In genomic region chr5:128350705-128351104, GRCh38 we compare ENCODE assay signal across 25 cellular contexts.
"Had no signal": no experiment of that assay in that cellular context is flagged by ENCODE, and none has a peak within 500 bp of the region (broad histone marks: within the 10 kb centered on the region; RNA-seq: fewer than 3 reads in every experiment).

No MANE protein-coding gene starts in this region.

- ATAC-seq: activated CD4-positive, CD25-positive, alpha-beta regulatory T cell treated with anti-CD3 and anti-CD28 coated beads, Interleukin-2, amount 50 U/mL, for 24 hours; activated naive CD8-positive, alpha-beta T cell treated with anti-CD3 and anti-CD28 coated beads, Interleukin-2, amount 50 U/mL, for 24 hours; activated T-cell treated with anti-CD3 and anti-CD28 coated beads, Interleukin-2, amount 50 U/mL, for 72 hours; body of pancreas; heart right ventricle; left cardiac atrium; natural killer cell; right cardiac atrium had no signal

- H3K4me3 ChIP-seq: body of pancreas, heart right ventricle, ovary, thyroid gland had no signal

- H3K27ac Mint-ChIP-seq: activated CD4-positive, alpha-beta memory T cell treated with anti-CD3 and anti-CD28 coated beads, Interleukin-2, amount 10 ng/mL, durations not matched to agents 7 days and 5 days; activated CD4-positive, alpha-beta T cell treated with anti-CD3 and anti-CD28 coated beads, Interleukin-2, amount 10 ng/mL, durations not matched to agents 24 days and 14 days; activated naive CD4-positive, alpha-beta T cell treated with anti-CD3 and anti-CD28 coated beads, Interleukin-2, amount 10 ng/mL, durations not matched to agents 7 days and 5 days; activated naive CD8-positive, alpha-beta T cell treated with anti-CD3 and anti-CD28 coated beads, Interleukin-2, amount 50 U/mL, for 24 hours; activated T-cell treated with anti-CD3 and anti-CD28 coated beads, Interleukin-2, amount 50 U/mL, for 72 hours; dendritic cell treated with granulocyte-macrophage colony-stimulating factor and Interleukin-4, amounts not matched to agents 40 ng/mL and 50 ng/mL, for 4 days; natural killer cell; stimulated activated naive CD8-positive, alpha-beta T cell treated with anti-CD3 and anti-CD28 coated beads, Interleukin-15, Interleukin-2, amounts not matched to agents 100 ng/mL and 50 ng/mL, for 24 hours had no signal

- H3K27me3 Mint-ChIP-seq: activated CD4-positive, alpha-beta memory T cell treated with anti-CD3 and anti-CD28 coated beads, Interleukin-2, amount 10 ng/mL, durations not matched to agents 7 days and 5 days; activated CD4-positive, alpha-beta T cell treated with anti-CD3 and anti-CD28 coated beads, Interleukin-2, amount 10 ng/mL, durations not matched to agents 24 days and 14 days; activated naive CD4-positive, alpha-beta T cell treated with anti-CD3 and anti-CD28 coated beads, Interleukin-2, amount 10 ng/mL, durations not matched to agents 7 days and 5 days; activated naive CD8-positive, alpha-beta T cell treated with anti-CD3 and anti-CD28 coated beads, Interleukin-2, amount 50 U/mL, for 24 hours; dendritic cell treated with granulocyte-macrophage colony-stimulating factor and Interleukin-4, amounts not matched to agents 40 ng/mL and 50 ng/mL, for 4 days; stimulated activated naive CD8-positive, alpha-beta T cell treated with anti-CD3 and anti-CD28 coated beads, Interleukin-15, Interleukin-2, amounts not matched to agents 100 ng/mL and 50 ng/mL, for 24 hours had no signal

- DNase-seq: activated CD4-positive, alpha-beta memory T cell treated with anti-CD3 and anti-CD28 coated beads, Interleukin-2, amount 10 ng/mL, durations not matched to agents 7 days and 5 days; activated CD4-positive, alpha-beta T cell treated with anti-CD3 and anti-CD28 coated beads, Interleukin-2, amount 10 ng/mL, durations not matched to agents 24 days and 14 days; activated effector memory CD4-positive, alpha-beta T cell treated with Interleukin-2 at 50 U/mL for 16 hours; activated naive CD4-positive, alpha-beta T cell treated with anti-CD3 and anti-CD28 coated beads, Interleukin-2, amount 10 ng/mL, durations not matched to agents 7 days and 5 days; activated naive CD8-positive, alpha-beta T cell treated with anti-CD3 and anti-CD28 coated beads, Interleukin-2, amount 50 U/mL, for 24 hours; activated T-cell treated with anti-CD3 and anti-CD28 coated beads, Interleukin-2, amount 50 U/mL, for 72 hours; body of pancreas; caudate nucleus; effector CD4-positive, alpha-beta T cell; erythroblast; foreskin fibroblast; heart right ventricle; islet precursor cell; left cardiac atrium; midbrain; natural killer cell; ovary; right cardiac atrium; stimulated activated CD4-positive, alpha-beta T cell treated with anti-CD3 and anti-CD28 coated beads, Interleukin-12 subunit alpha, Interleukin-12 subunit beta, amount 100 ng/mL, for 4 hours; stimulated activated CD4-positive, alpha-beta T cell treated with anti-CD3 and anti-CD28 coated beads, Interleukin-1b, Interleukin-23, amount 100 ng/mL, for 48 hours; substantia nigra; thyroid gland had no signal

- H3K36me3 Mint-ChIP-seq: activated naive CD4-positive, alpha-beta T cell treated with anti-CD3 and anti-CD28 coated beads, Interleukin-2, amount 10 ng/mL, durations not matched to agents 7 days and 5 days; natural killer cell had no signal

- H3K9me3 Mint-ChIP-seq: activated CD4-positive, alpha-beta memory T cell treated with anti-CD3 and anti-CD28 coated beads, Interleukin-2, amount 10 ng/mL, durations not matched to agents 7 days and 5 days; activated CD4-positive, alpha-beta T cell treated with anti-CD3 and anti-CD28 coated beads, Interleukin-2, amount 10 ng/mL, durations not matched to agents 24 days and 14 days; activated naive CD4-positive, alpha-beta T cell treated with anti-CD3 and anti-CD28 coated beads, Interleukin-2, amount 10 ng/mL, durations not matched to agents 7 days and 5 days; activated naive CD8-positive, alpha-beta T cell treated with anti-CD3 and anti-CD28 coated beads, Interleukin-2, amount 50 U/mL, for 24 hours; activated T-cell treated with anti-CD3 and anti-CD28 coated beads, Interleukin-2, amount 50 U/mL, for 72 hours; dendritic cell treated with granulocyte-macrophage colony-stimulating factor and Interleukin-4, amounts not matched to agents 40 ng/mL and 50 ng/mL, for 4 days; stimulated activated naive CD8-positive, alpha-beta T cell treated with anti-CD3 and anti-CD28 coated beads, Interleukin-15, Interleukin-2, amounts not matched to agents 100 ng/mL and 50 ng/mL, for 24 hours had no signal

- H3K4me3 Mint-ChIP-seq: activated CD4-positive, alpha-beta memory T cell treated with anti-CD3 and anti-CD28 coated beads, Interleukin-2, amount 10 ng/mL, durations not matched to agents 7 days and 5 days; activated CD4-positive, alpha-beta T cell treated with anti-CD3 and anti-CD28 coated beads, Interleukin-2, amount 10 ng/mL, durations not matched to agents 24 days and 14 days; activated naive CD4-positive, alpha-beta T cell treated with anti-CD3 and anti-CD28 coated beads, Interleukin-2, amount 10 ng/mL, durations not matched to agents 7 days and 5 days; activated naive CD8-positive, alpha-beta T cell treated with anti-CD3 and anti-CD28 coated beads, Interleukin-2, amount 50 U/mL, for 24 hours; activated T-cell treated with anti-CD3 and anti-CD28 coated beads, Interleukin-2, amount 50 U/mL, for 72 hours; dendritic cell treated with granulocyte-macrophage colony-stimulating factor and Interleukin-4, amounts not matched to agents 40 ng/mL and 50 ng/mL, for 4 days; natural killer cell; stimulated activated naive CD8-positive, alpha-beta T cell treated with anti-CD3 and anti-CD28 coated beads, Interleukin-15, Interleukin-2, amounts not matched to agents 100 ng/mL and 50 ng/mL, for 24 hours had no signal

- H3K4me1 Mint-ChIP-seq: activated CD4-positive, alpha-beta memory T cell treated with anti-CD3 and anti-CD28 coated beads, Interleukin-2, amount 10 ng/mL, durations not matched to agents 7 days and 5 days; activated CD4-positive, alpha-beta T cell treated with anti-CD3 and anti-CD28 coated beads, Interleukin-2, amount 10 ng/mL, durations not matched to agents 24 days and 14 days; activated naive CD4-positive, alpha-beta T cell treated with anti-CD3 and anti-CD28 coated beads, Interleukin-2, amount 10 ng/mL, durations not matched to agents 7 days and 5 days; activated naive CD8-positive, alpha-beta T cell treated with anti-CD3 and anti-CD28 coated beads, Interleukin-2, amount 50 U/mL, for 24 hours; natural killer cell had no signal

- H3K36me3 ChIP-seq: ovary, thyroid gland had no signal

- H3K27me3 ChIP-seq: body of pancreas, heart right ventricle, ovary, thyroid gland had no signal
